In the genomic region with DNA sequence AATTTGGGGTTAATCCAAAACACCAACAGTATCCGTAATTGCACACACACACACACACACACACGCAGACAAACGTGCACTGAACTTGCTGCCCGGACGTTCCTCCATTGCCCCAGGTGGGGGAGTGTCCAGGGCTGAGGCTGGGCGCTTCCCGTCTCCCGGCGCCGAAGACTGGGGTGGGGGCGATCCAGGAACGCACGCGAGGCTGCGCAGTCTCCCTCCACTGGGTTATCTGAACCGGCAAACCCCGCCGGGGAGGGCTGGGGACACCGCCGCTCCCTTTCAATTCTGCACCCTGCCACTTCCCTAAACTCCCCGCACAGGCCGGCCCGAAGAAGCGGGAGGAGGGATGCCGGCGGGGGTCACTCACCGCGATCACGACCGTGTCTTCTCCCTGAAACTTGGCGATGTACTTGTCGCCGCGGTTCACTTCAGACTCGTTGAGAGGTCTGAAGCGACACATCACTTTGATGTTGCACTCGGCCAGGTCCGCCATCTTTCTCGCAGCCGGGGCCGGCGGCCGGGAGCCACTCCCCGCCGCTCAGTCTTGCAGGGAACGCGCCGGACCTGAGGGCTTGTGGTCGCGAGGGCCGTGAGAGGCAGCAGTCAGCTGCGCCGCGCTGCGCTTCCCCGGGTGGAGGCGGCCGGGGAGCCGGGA, we compare ENCODE assay signal across 8 cellular contexts. TPM values are rescaled to one million over a fixed set of nuclear protein-coding genes. Genes with fewer than 3 reads are reported as not detected.
DNase-seq lines count a peak whose midpoint lies in the region; ATAC-seq and TF ChIP-seq lines count a peak whose summit lies in the region.

No MANE protein-coding gene starts in this region.

- H3K27ac ChIP-seq in ACC112 (ENCODE audit: low read depth, low read length): peak overlapping the region; percentile 72
- peak overlapping the region; percentile 77 for H3K27ac ChIP-seq in ectodermal cell (ENCODE audit: insufficient read depth, low read depth, low read length, poor library complexity, severe bottlenecking)

- no peaks in the 10 kb centered on the region for H3K9me3 Mint-ChIP-seq in activated CD4-positive, alpha-beta memory T cell treated with anti-CD3 and anti-CD28 coated beads for 36 hours

- H3K36me3 Mint-ChIP-seq in activated CD4-positive, alpha-beta memory T cell treated with anti-CD3 and anti-CD28 coated beads for 36 hours: peaks cover 15% of the 10 kb centered on the region

- ATAC-seq in GM18505 (IDR thresholded peaks at IDR 0.05; ENCODE audit: unreplicated experiment) (peak; percentile 51), HG02973 (IDR thresholded peaks at IDR 0.05; ENCODE audit: unreplicated experiment) (peak; percentile 38)

- CTCF ChIA-PET in activated CD4-positive, alpha-beta memory T cell treated with anti-CD3 and anti-CD28 coated beads for 36 hours (lab: Charles Lee): interaction anchor here (0.7 to 1.3 kb wide), 2 partner anchors 15 to 51 kb away, joined by 3 read pairs; no protein-coding TSS in a partner anchor

- peaks cover 56% of the 10 kb centered on the region for H3K79me2 ChIP-seq in ACC112 (ENCODE audit: control insufficient read depth, insufficient read depth, low read length, unreplicated experiment)

- WGBS in ectodermal cell, 2 experiments: 0% methylated on average over 59 of the region's 59 CpGs

- POLR2A ChIA-PET in activated CD4-positive, alpha-beta memory T cell treated with anti-CD3 and anti-CD28 coated beads for 36 hours (lab: Charles Lee): no interaction called here

- peaks cover 36% of the 10 kb centered on the region for H3K4me1 ChIP-seq in ACC112 (ENCODE audit: control insufficient read depth, insufficient read depth, low read length, unreplicated experiment)
- H3K4me1 ChIP-seq in ectodermal cell (ENCODE audit: control insufficient read depth, insufficient read depth, low read length): peaks cover 4% of the 10 kb centered on the region

- peak overlapping the region; percentile 96 for H3K4me3 Mint-ChIP-seq in activated CD4-positive, alpha-beta memory T cell treated with anti-CD3 and anti-CD28 coated beads for 36 hours

- no peaks in the 10 kb centered on the region for H3K9me3 ChIP-seq in ectodermal cell (ENCODE audit: control insufficient read depth, low read length)

- no peaks in the 10 kb centered on the region for H3K27me3 ChIP-seq in ACC112 (ENCODE audit: insufficient read depth, low read length)
- H3K27me3 ChIP-seq in ectodermal cell (ENCODE audit: control insufficient read depth, insufficient read depth, low read length, poor library complexity, severe bottlenecking): no peaks in the 10 kb centered on the region

- H3K36me3 ChIP-seq in ACC112 (ENCODE audit: insufficient read depth, low read length) (no peaks in the 10 kb centered on the region), ectodermal cell (ENCODE audit: control insufficient read depth, insufficient read depth, low read length) (no peaks in the 10 kb centered on the region)

- peak overlapping the region; percentile 98 for H3K4me3 ChIP-seq in ACC112 (ENCODE audit: low read depth, low read length)
- peak overlapping the region; percentile 97 for H3K4me3 ChIP-seq in ectodermal cell (ENCODE audit: insufficient read depth, low read depth, low read length)

- peak overlapping the region; percentile 46 for H2AFZ ChIP-seq in ACC112 (ENCODE audit: low read length, unreplicated experiment)

- peak overlapping the region; percentile 94 for H3K27ac Mint-ChIP-seq in activated CD4-positive, alpha-beta memory T cell treated with anti-CD3 and anti-CD28 coated beads for 36 hours

- TF ChIP-seq POLR2A in GM18505 (IDR thresholded peaks at IDR 0.05; ENCODE audit: borderline replicate concordance, extremely low read depth, insufficient read depth, insufficient read length): no peak

- intact Hi-C loops in activated CD4-positive, alpha-beta memory T cell treated with anti-CD3 and anti-CD28 coated beads for 36 hours (cut with micrococcal nuclease): loop anchor here (2.0 to 10.0 kb wide), 6 partner anchors 93 to 899 kb away; partner anchors contain the start of genes ARHGAP12, CCDC7, EPC1 and ITGB1

- no peaks in the 10 kb centered on the region for H3K27me3 Mint-ChIP-seq in activated CD4-positive, alpha-beta memory T cell treated with anti-CD3 and anti-CD28 coated beads for 36 hours

- DNase-seq in NCI-H460 (ENCODE audit: extremely low read depth, low read depth) (peak; percentile 13), medulla oblongata (ENCODE audit: extremely low spot score) (peak; percentile 63)
- DNase-seq in activated CD4-positive, alpha-beta memory T cell treated with anti-CD3 and anti-CD28 coated beads for 36 hours: peak; percentile 74
- DNase-seq in stimulated activated CD8-positive, alpha-beta memory T cell treated with anti-CD3 and anti-CD28 coated beads, Interleukin-12 subunit alpha, Interleukin-12 subunit beta, amount 100 ng/mL, for 1 hour (ENCODE audit: low read depth): peak; percentile 23

- H3K4me1 Mint-ChIP-seq in activated CD4-positive, alpha-beta memory T cell treated with anti-CD3 and anti-CD28 coated beads for 36 hours (ENCODE audit: low read depth): peaks cover 41% of the 10 kb centered on the region

RNA-seq across cellular contexts. Expression of gene KIF5B, which starts 0.6 kb away (rescaled TPM):
- 115 and 135 TPM in 2 replicates for total RNA-seq in NCI-H460 (2014; rRNA removed; shearing (Covaris generic))
- 38.8 and 56.5 TPM in 2 replicates for polyA plus RNA-seq in NCI-H460 (2014; cell fraction: nucleus; rRNA removed)
- total RNA-seq in activated CD4-positive, alpha-beta memory T cell treated with anti-CD3 and anti-CD28 coated beads for 36 hours: 10 to 100 TPM; 73.9 to 75.2 TPM
- polyA plus RNA-seq in ectodermal cell (2013, experiment 1 of 4): 82.0 TPM
- 82.1 TPM for polyA plus RNA-seq in ectodermal cell (2013, experiment 2 of 4)
- 74.3 TPM for polyA plus RNA-seq in ectodermal cell (2013, experiment 3 of 4)
- polyA plus RNA-seq in ectodermal cell (2013, experiment 4 of 4): 79.5 TPM

Comparison
In these comparisons a context has a peak if more than half of its experiments do, and no peak if none do; other contexts are left out.
1. Peak in every context shown above with its lines: DNase-seq, ATAC-seq, H3K4me3 ChIP-seq and H3K27ac ChIP-seq.
2. DNase-seq: peak in every context shown above with its lines; median percentile 74 in activated CD4-positive, alpha-beta memory T cell treated with anti-CD3 and anti-CD28 coated beads for 36 hours; 63 in medulla oblongata; 23 in stimulated activated CD8-positive, alpha-beta memory T cell treated with anti-CD3 and anti-CD28 coated beads, Interleukin-12 subunit alpha, Interleukin-12 subunit beta, amount 100 ng/mL, for 1 hour; 13 in NCI-H460.